In genomic region chr6:125254321-125254720, GRCh38 we compare ENCODE assay signal across 17 cellular contexts. TPM values are rescaled to one million over a fixed set of nuclear protein-coding genes. Genes with fewer than 3 reads are reported as not detected.
DNase-seq lines count a peak whose midpoint lies in the region; ATAC-seq and TF ChIP-seq lines count a peak whose summit lies in the region.
"Had no signal": no experiment of that assay in that cellular context is flagged by ENCODE, and none has a peak within 500 bp of the region (broad histone marks: within the 10 kb centered on the region; RNA-seq: fewer than 3 reads in every experiment).

No MANE protein-coding gene starts in this region.

- TF ChIP-seq CTCF in WERI-Rb-1 (IDR thresholded peaks at IDR 0.05; ENCODE audit: low read depth, low read length): no peak
- TF ChIP-seq CTCF in mesothelial cell of epicardium (IDR thresholded peaks at IDR 0.05; ENCODE audit: unreplicated experiment): no peak
- TF ChIP-seq CTCF in heart right ventricle (IDR thresholded peaks at IDR 0.05): no peak

- peak overlapping the region; percentile 76 for H3K27ac Mint-ChIP-seq in mesothelial cell of epicardium
- H3K27ac Mint-ChIP-seq: CD4-positive, alpha-beta memory T cell; H9; IgD-negative memory B cell had no signal

- H3K9me3 ChIP-seq in WERI-Rb-1 (ENCODE audit: severe bottlenecking) (no peaks in the 10 kb centered on the region), heart right ventricle (no peaks in the 10 kb centered on the region)
- H3K9me3 ChIP-seq: A549, BE2C had no signal

- peaks cover 69% of the 10 kb centered on the region for H3K4me1 Mint-ChIP-seq in mesothelial cell of epicardium
- H3K4me1 Mint-ChIP-seq: CD4-positive, alpha-beta memory T cell had no signal

- H3K36me3 Mint-ChIP-seq in mesothelial cell of epicardium: peaks cover 16% of the 10 kb centered on the region
- H3K36me3 Mint-ChIP-seq: CD4-positive, alpha-beta memory T cell; IgD-negative memory B cell had no signal

- H3K36me3 ChIP-seq in WERI-Rb-1 (no peaks in the 10 kb centered on the region), heart right ventricle (peaks cover 0 to 8% (median 0%) of the 10 kb centered on the region in 9 donors)
- H3K36me3 ChIP-seq: BE2C had no signal

- no peak for ATAC-seq in heart right ventricle
- ATAC-seq: A549 had no signal

- 97% methylated on average over 3 of the region's 3 CpGs for WGBS in heart right ventricle, 2 donors

- H3K27me3 ChIP-seq in WERI-Rb-1 (ENCODE audit: insufficient read depth, low read depth, severe bottlenecking): no peaks in the 10 kb centered on the region
- no peaks in the 10 kb centered on the region for H3K27me3 ChIP-seq in heart right ventricle
- H3K27me3 ChIP-seq: BE2C had no signal

- H3K4me3 ChIP-seq in WERI-Rb-1 (ENCODE audit: low read depth, low read length) (no peak overlapping the region), heart right ventricle (no peak overlapping the region)
- H3K4me3 ChIP-seq: A549, GM12878 had no signal

- H3K4me3 Mint-ChIP-seq in mesothelial cell of epicardium: no peak overlapping the region
- H3K4me3 Mint-ChIP-seq: CD4-positive, alpha-beta memory T cell; H9; IgD-negative memory B cell had no signal

- intact Hi-C loops in heart right ventricle (cut with DNase I): no loop called here

- H3K27ac ChIP-seq in WERI-Rb-1 (no peak overlapping the region), heart right ventricle (no peak overlapping the region)
- H3K27ac ChIP-seq: A549, C4-2B had no signal

- H3K27me3 Mint-ChIP-seq in mesothelial cell of epicardium (ENCODE audit: low read depth): no peaks in the 10 kb centered on the region
- H3K27me3 Mint-ChIP-seq: CD4-positive, alpha-beta memory T cell; IgD-negative memory B cell had no signal

- DNase-seq in NCI-H69 (lab: John Stamatoyannopoulos, UW) (peak; percentile 39), WERI-Rb-1 (peak; percentile 59), mesothelial cell of epicardium (ENCODE audit: low spot score in 2 of 2, unreplicated experiment in 2 of 2) (no peak), GDM1 (lab: John Stamatoyannopoulos, UW) (no peak), NCI-H2227 treated with DMSO at 0.1 percent for 48 hours (lab: John Stamatoyannopoulos, UW) (no peak), heart right ventricle (no peak)
- DNase-seq in activated CD4-positive, alpha-beta T cell treated with anti-CD3 and anti-CD28 coated beads for 4 hours: no peak
- DNase-seq: BE2C; CD4-positive, alpha-beta memory T cell; COR-L47; DMS53; GOT3; H9 had no signal

- no peaks in the 10 kb centered on the region for H3K9me3 Mint-ChIP-seq in mesothelial cell of epicardium
- H3K9me3 Mint-ChIP-seq: CD4-positive, alpha-beta memory T cell; H9; IgD-negative memory B cell had no signal

- peaks cover 0 to 8% (median 0%) of the 10 kb centered on the region in 9 donors for H3K4me1 ChIP-seq in heart right ventricle
- H3K4me1 ChIP-seq: BE2C had no signal

RNA-seq across cellular contexts. Expression of gene HDDC2, which starts 47.4 kb away (rescaled TPM):
- total RNA-seq in mesothelial cell of epicardium (102 to 111 TPM (median 103 TPM) in 3 replicates), heart right ventricle (100 to 1,000 TPM in 5 of 10 donors, 10 to 100 TPM in 5; 70.9 to 107 (median 95.1) TPM)
- polyA plus RNA-seq in heart right ventricle: 100 to 1,000 TPM; 103 TPM

Comparison
In these comparisons a context has a peak if more than half of its experiments do, and no peak if none do; other contexts are left out.
1. DNase-seq: peak in NCI-H69 (single experiment) and WERI-Rb-1 (single experiment); none in mesothelial cell of epicardium (0 of 2), GDM1 (single experiment), NCI-H2227 treated with DMSO at 0.1 percent for 48 hours (single experiment), heart right ventricle (0 of 2) and activated CD4-positive, alpha-beta T cell treated with anti-CD3 and anti-CD28 coated beads for 4 hours (0 of 2).